Comparison of ENCODE assay signal across 9 cellular contexts in genomic region chr3:71478568-71478967, GRCh38.
DNase-seq lines count a peak whose midpoint lies in the region; ATAC-seq lines count a peak whose summit lies in the region.
"Had no signal": no experiment of that assay in that cellular context is flagged by ENCODE, and none has a peak within 500 bp of the region (broad histone marks: within the 10 kb centered on the region; RNA-seq: fewer than 3 reads in every experiment).

No MANE protein-coding gene starts in this region.

- H3K4me3 Mint-ChIP-seq in activated T-helper 1 cell treated with anti-CD3 and anti-CD28 coated beads, Interleukin-12 subunit alpha, Interleukin-12 subunit beta, Interleukin-2, Interleukin-4 antibody, amounts not matched to agents 30 ng/mL and 10 ng/mL and 1 ng/mL, durations not matched to agents 14 hours and 24 hours and 36 hours, result no peak overlapping the region
- no peak overlapping the region for H3K4me3 Mint-ChIP-seq in memory B cell

- H3K27ac Mint-ChIP-seq in activated T-helper 1 cell treated with anti-CD3 and anti-CD28 coated beads, Interleukin-12 subunit alpha, Interleukin-12 subunit beta, Interleukin-2, Interleukin-4 antibody, amounts not matched to agents 30 ng/mL and 10 ng/mL and 1 ng/mL, durations not matched to agents 14 hours and 24 hours and 36 hours, result peak overlapping the region; percentile 58
- no peak overlapping the region for H3K27ac Mint-ChIP-seq in memory B cell

- intact Hi-C loops in activated T-helper 1 cell treated with anti-CD3 and anti-CD28 coated beads, Interleukin-12 subunit alpha, Interleukin-12 subunit beta, Interleukin-2, Interleukin-4 antibody, amounts not matched to agents 30 ng/mL and 10 ng/mL and 1 ng/mL, durations not matched to agents 14 hours and 24 hours and 36 hours (cut with micrococcal nuclease), result loop anchor here (1.0 to 2.0 kb wide), 3 partner anchors 18 to 56 kb away; no protein-coding TSS in a partner anchor

- DNase-seq in T-helper 9 cell, result peak; percentile 22
- DNase-seq in activated T-helper 1 cell treated with anti-CD3 and anti-CD28 coated beads, Interleukin-12 subunit alpha, Interleukin-12 subunit beta, Interleukin-2, Interleukin-4 antibody, amounts not matched to agents 30 ng/mL and 10 ng/mL and 1 ng/mL, durations not matched to agents 14 hours and 24 hours and 36 hours (ENCODE audit: low spot score), result no peak
- DNase-seq in memory B cell (ENCODE audit: low spot score in 2 of 2), result no peak
- peak; percentile 74 for DNase-seq in stimulated activated CD8-positive, alpha-beta memory T cell treated with anti-CD3 and anti-CD28 coated beads, Interleukin-4, amount 100 ng/mL, for 48 hours
- no peak for DNase-seq in C1 segment of cervical spinal cord (lab: John Stamatoyannopoulos, UW)
- DNase-seq in epidermal melanocyte (ENCODE audit: insufficient read length, low spot score), result no peak
- DNase-seq in NCI-H2081 (lab: John Stamatoyannopoulos, UW), result no peak
- DNase-seq: NCI-H1417 treated with DMSO at 0.1 percent for 48 hours had no signal

- H3K36me3 Mint-ChIP-seq in activated T-helper 1 cell treated with anti-CD3 and anti-CD28 coated beads, Interleukin-12 subunit alpha, Interleukin-12 subunit beta, Interleukin-2, Interleukin-4 antibody, amounts not matched to agents 30 ng/mL and 10 ng/mL and 1 ng/mL, durations not matched to agents 14 hours and 24 hours and 36 hours (ENCODE audit: low read depth), result peaks cover 3% of the 10 kb centered on the region
- peaks cover 6% of the 10 kb centered on the region for H3K36me3 Mint-ChIP-seq in memory B cell

- peaks cover 4% of the 10 kb centered on the region for H3K27me3 Mint-ChIP-seq in activated T-helper 1 cell treated with anti-CD3 and anti-CD28 coated beads, Interleukin-12 subunit alpha, Interleukin-12 subunit beta, Interleukin-2, Interleukin-4 antibody, amounts not matched to agents 30 ng/mL and 10 ng/mL and 1 ng/mL, durations not matched to agents 14 hours and 24 hours and 36 hours (ENCODE audit: insufficient read depth)
- no peaks in the 10 kb centered on the region for H3K27me3 Mint-ChIP-seq in memory B cell

- peaks cover 6% of the 10 kb centered on the region for H3K9me3 Mint-ChIP-seq in activated T-helper 1 cell treated with anti-CD3 and anti-CD28 coated beads, Interleukin-12 subunit alpha, Interleukin-12 subunit beta, Interleukin-2, Interleukin-4 antibody, amounts not matched to agents 30 ng/mL and 10 ng/mL and 1 ng/mL, durations not matched to agents 14 hours and 24 hours and 36 hours
- peaks cover 1% of the 10 kb centered on the region for H3K9me3 Mint-ChIP-seq in memory B cell

- H3K4me1 Mint-ChIP-seq in activated T-helper 1 cell treated with anti-CD3 and anti-CD28 coated beads, Interleukin-12 subunit alpha, Interleukin-12 subunit beta, Interleukin-2, Interleukin-4 antibody, amounts not matched to agents 30 ng/mL and 10 ng/mL and 1 ng/mL, durations not matched to agents 14 hours and 24 hours and 36 hours (ENCODE audit: low read depth), result peaks cover 23% of the 10 kb centered on the region
- H3K4me1 Mint-ChIP-seq in memory B cell, result peaks cover 22% of the 10 kb centered on the region

- ATAC-seq in memory B cell (ENCODE audit: low read depth), result peak; percentile 50
- no peak for ATAC-seq in HG03097 (IDR thresholded peaks at IDR 0.05; ENCODE audit: low FRiP score, unreplicated experiment)

Comparison
In these comparisons a context has a peak if more than half of its experiments do, and no peak if none do; other contexts are left out.
1. DNase-seq: peak in T-helper 9 cell (single experiment) and stimulated activated CD8-positive, alpha-beta memory T cell treated with anti-CD3 and anti-CD28 coated beads, Interleukin-4, amount 100 ng/mL, for 48 hours (single experiment); none in activated T-helper 1 cell treated with anti-CD3 and anti-CD28 coated beads, Interleukin-12 subunit alpha, Interleukin-12 subunit beta, Interleukin-2, Interleukin-4 antibody, amounts not matched to agents 30 ng/mL and 10 ng/mL and 1 ng/mL, durations not matched to agents 14 hours and 24 hours and 36 hours (single experiment), memory B cell (0 of 2), C1 segment of cervical spinal cord (0 of 14), epidermal melanocyte (single experiment) and NCI-H2081 (0 of 2).